Comparison of ENCODE assay signal across 36 cellular contexts in genomic region chr5:106737111-106737510, GRCh38.
"Had no signal": no experiment of that assay in that cellular context is flagged by ENCODE, and none has a peak within 500 bp of the region (broad histone marks: within the 10 kb centered on the region; RNA-seq: fewer than 3 reads in every experiment).

No MANE protein-coding gene starts in this region.

- H3K36me3 ChIP-seq: Peyer's patch had no signal

- FAIRE-seq: bronchial epithelial cell had no signal

- DNase-seq: activated B cell treated with CpG ODN at 0.5 μM for 24 hours; activated CD4-positive, alpha-beta memory T cell treated with anti-CD3 and anti-CD28 coated beads for 36 hours; activated CD4-positive, alpha-beta T cell treated with anti-CD3 and anti-CD28 coated beads for 4 hours; activated CD4-positive, alpha-beta T cell treated with anti-CD3 and anti-CD28 coated beads, Interleukin-2, amount 50 U/mL, for 1 hour; activated CD4-positive, CD25-positive, alpha-beta regulatory T cell treated with anti-CD3 and anti-CD28 coated beads, Interleukin-2, amount 50 U/mL, for 72 hours; activated CD8-positive, alpha-beta memory T cell treated with anti-CD3 and anti-CD28 coated beads, Interleukin-2, amount 50 U/mL, for 4 hours; activated effector memory CD4-positive, alpha-beta T cell treated with Interleukin-2 at 50 U/mL for 16 hours; activated naive CD4-positive, alpha-beta T cell treated with anti-CD3 and anti-CD28 coated beads, Interleukin-2, amount 10 ng/mL, durations not matched to agents 7 days and 5 days; activated naive CD8-positive, alpha-beta T cell treated with anti-CD3 and anti-CD28 coated beads, Interleukin-2, amount 50 U/mL, for 24 hours; activated T-cell treated with anti-CD3 and anti-CD28 coated beads for 4 hours; activated T-cell treated with anti-CD3 and anti-CD28 coated beads, Interleukin-2, amount 50 U/mL, for 4 hours; anterior cingulate cortex; caudate nucleus; cerebellar nuclear complex; MM.1S; MV-4-11; NCI-H1092; NCI-H1436 treated with DMSO at 0.1 percent for 48 hours; NCI-H1694 treated with DMSO at 0.1 percent for 48 hours; NCI-H2029; NCI-H2171 treated with DMSO at 0.1 percent for 48 hours; NCI-H2227 treated with DMSO at 0.1 percent for 48 hours; NCI-H446 treated with DMSO at 0.1 percent for 48 hours; NCI-H524 treated with DMSO at 0.1 percent for 48 hours; NCI-H748 treated with DMSO at 0.1 percent for 48 hours; NK-92 treated with Interleukin-12 subunit alpha and Interleukin-12 subunit beta, amount 100 ng/mL, for 24 hours; PC-3; Peyer's patch; Right ventricle myocardium superior; SW 1271; T-helper 1 cell; T-helper 2 cell; T-helper 9 cell had no signal

- ATAC-seq: activated naive CD8-positive, alpha-beta T cell treated with anti-CD3 and anti-CD28 coated beads, Interleukin-2, amount 50 U/mL, for 24 hours; activated T-cell treated with anti-CD3 and anti-CD28 coated beads, Interleukin-2, amount 50 U/mL, for 4 hours; PC-3 had no signal

- H3K9ac ChIP-seq: KMS-11 had no signal

- H3K27me3 ChIP-seq: Peyer's patch had no signal

- H3K4me1 ChIP-seq: Peyer's patch had no signal

- H3K27ac ChIP-seq: KMS-11, Peyer's patch, VCaP had no signal

- H3K4me2 ChIP-seq: KMS-11 had no signal

- H3K4me3 ChIP-seq: Peyer's patch had no signal
